Comparison of ENCODE assay signal across 16 cellular contexts in genomic region chr7:152313217-152313616, GRCh38.
DNase-seq lines count a peak whose midpoint lies in the region; ATAC-seq, FAIRE-seq and TF ChIP-seq lines count a peak whose summit lies in the region.
"Had no signal": no experiment of that assay in that cellular context is flagged by ENCODE, and none has a peak within 500 bp of the region (broad histone marks: within the 10 kb centered on the region; RNA-seq: fewer than 3 reads in every experiment).

No MANE protein-coding gene starts in this region.

- in situ Hi-C loops in gastrocnemius medialis (cut with MboI; ENCODE audit: low sequenced_read_pairs in 4 of 4): no loop called here

- CTCF ChIA-PET in SK-N-SH (lab: Yijun Ruan, JAX): interaction anchor here (0.6 to 3.5 kb wide), 11 partner anchors 10 to 394 kb away, joined by 3 to 15 read pairs (median 5); no protein-coding TSS in a partner anchor
- CTCF ChIA-PET in endothelial cell of umbilical vein (lab: Charles Lee): interaction anchor here (1.2 to 3.5 kb wide), 4 partner anchors 22 to 393 kb away, joined by 3 to 11 read pairs (median 6); no protein-coding TSS in a partner anchor

- dilution Hi-C loops in endothelial cell of umbilical vein (cut with MboI; ENCODE audit: extremely low pct_ligation_motif_present, low sequenced_read_pairs): no loop called here

- H3K9me3 ChIP-seq in SK-N-SH: no peaks in the 10 kb centered on the region
- no peaks in the 10 kb centered on the region for H3K9me3 ChIP-seq in Loucy (ENCODE audit: insufficient read depth, low read depth, low read length)
- H3K9me3 ChIP-seq in endothelial cell of umbilical vein (replicated peaks; ENCODE audit: control insufficient read depth, insufficient read depth, low read length): no peaks in the 10 kb centered on the region
- no peaks in the 10 kb centered on the region for H3K9me3 ChIP-seq in gastrocnemius medialis
- H3K9me3 ChIP-seq: stomach had no signal

- H3K4me2 ChIP-seq in SK-N-SH: peak overlapping the region; percentile 11
- H3K4me2 ChIP-seq in Loucy (ENCODE audit: low read depth, low read length, poor library complexity, severe bottlenecking): peak overlapping the region; percentile 10
- H3K4me2 ChIP-seq in endothelial cell of umbilical vein (ENCODE audit: insufficient read depth, low read length): peak overlapping the region; percentile 80

- H4K20me1 ChIP-seq in SK-N-SH (ENCODE audit: insufficient read depth): no peaks in the 10 kb centered on the region
- no peaks in the 10 kb centered on the region for H4K20me1 ChIP-seq in Loucy (ENCODE audit: insufficient read depth, low read length, poor library complexity, severe bottlenecking)
- H4K20me1 ChIP-seq in endothelial cell of umbilical vein (replicated peaks; ENCODE audit: control insufficient read depth, extremely low read depth, insufficient read depth, low read length): no peaks in the 10 kb centered on the region

- peaks cover 4 to 28% of the 10 kb centered on the region in 2 experiments for H3K36me3 ChIP-seq in SK-N-SH (replicated peaks in 1 of 2; ENCODE audit: control insufficient read depth in 1 of 2, insufficient read depth in 2 of 2, low read length in 1 of 2)
- peaks cover 35% of the 10 kb centered on the region for H3K36me3 ChIP-seq in Loucy (ENCODE audit: insufficient read depth, low read length)
- peaks cover 0 to 4% of the 10 kb centered on the region in 2 experiments for H3K36me3 ChIP-seq in endothelial cell of umbilical vein (ENCODE audit: control insufficient read depth in 2 of 2, extremely low read depth in 1 of 2, insufficient read depth in 2 of 2, low read length in 2 of 2)
- peaks cover 0 to 17% of the 10 kb centered on the region in 2 donors for H3K36me3 ChIP-seq in gastrocnemius medialis

- no TSS peak for BruUV-seq in endothelial cell of umbilical vein (replicated peaks; lab: Mats Ljungman, UMichigan)

- H3K27me3 ChIP-seq in SK-N-SH (ENCODE audit: insufficient read depth) (no peaks in the 10 kb centered on the region), Loucy (ENCODE audit: insufficient read depth, low read length, poor library complexity, severe bottlenecking) (no peaks in the 10 kb centered on the region), endothelial cell of umbilical vein (ENCODE audit: control insufficient read depth in 2 of 2, insufficient read depth in 2 of 2, low read length in 2 of 2) (no peaks in the 10 kb centered on the region), gastrocnemius medialis (no peaks in the 10 kb centered on the region)
- H3K27me3 ChIP-seq: cardiac muscle cell, stomach had no signal

- peak overlapping the region in 1 of 2 experiments; percentile 48; a peak in 1 of 4 replicates for H3K27ac ChIP-seq in SK-N-SH (ENCODE audit: low read depth in 2 of 2, low read length in 1 of 2)
- no peak overlapping the region for H3K27ac ChIP-seq in endothelial cell of umbilical vein (ENCODE audit: insufficient read depth, low read depth, low read length)
- peak overlapping the region in 3 of 4 donors; percentile 6 to 60 (median 38) for H3K27ac ChIP-seq in gastrocnemius medialis

- POLR2A ChIA-PET in SK-N-SH (lab: Yijun Ruan, JAX): no interaction called here
- POLR2A ChIA-PET in endothelial cell of umbilical vein (lab: Charles Lee): no interaction called here

- ATAC-seq in SK-N-SH treated with all-trans-retinoic acid at 6 μM for 48 hours: no peak
- no peak for ATAC-seq in gastrocnemius medialis

- H3K4me1 ChIP-seq in SK-N-SH (ENCODE audit: control insufficient read depth in 1 of 2, insufficient read depth in 2 of 2, low read depth in 1 of 2, low read length in 1 of 2) (peaks cover 0 to 15% of the 10 kb centered on the region in 2 experiments; a peak in 2 of 4 replicates), Loucy (ENCODE audit: insufficient read depth, low read length, poor library complexity, severe bottlenecking) (peaks cover 8% of the 10 kb centered on the region), endothelial cell of umbilical vein (ENCODE audit: control insufficient read depth, extremely low read depth, insufficient read depth, low read length) (peaks cover 12% of the 10 kb centered on the region), gastrocnemius medialis (peaks cover 48 to 54% of the 10 kb centered on the region in 2 donors)

- no peak for TF ChIP-seq RAD21 in SK-N-SH (IDR thresholded peaks at IDR 0.05; ENCODE audit: low read length)

- DNase-seq in SK-N-SH: no peak
- no peak for DNase-seq in endothelial cell of umbilical vein (ENCODE audit: low read depth, low spot score)
- no peak for DNase-seq in gastrocnemius medialis
- no peak for DNase-seq in NCI-H774 (lab: John Stamatoyannopoulos, UW)
- no peak for DNase-seq in frontal cortex (ENCODE audit: low spot score in 2 of 2)
- no peak for DNase-seq in kidney tubule cell (ENCODE audit: low spot score)
- DNase-seq: activated CD4-positive, CD25-positive, alpha-beta regulatory T cell treated with anti-CD3 and anti-CD28 coated beads, Interleukin-2, amount 50 U/mL, for 72 hours; activated CD8-positive, alpha-beta T cell treated with anti-CD3 and anti-CD28 coated beads for 36 hours; NCI-H526 treated with DMSO at 0.1 percent for 48 hours; retina; stimulated activated CD4-positive, alpha-beta T cell treated with anti-CD3 and anti-CD28 coated beads, Interleukin-12 subunit alpha, Interleukin-12 subunit beta, amount 100 ng/mL, for 4 hours; stomach; trophoblast cell had no signal

- H3K9me1 ChIP-seq in endothelial cell of umbilical vein (replicated peaks; ENCODE audit: control insufficient read depth, extremely low read depth, insufficient read depth, low read length): no peaks in the 10 kb centered on the region

- TF ChIP-seq POLR2A in endothelial cell of umbilical vein (IDR thresholded peaks at IDR 0.05; ENCODE audit: low read depth, low read length) (no peak), gastrocnemius medialis (IDR thresholded peaks at IDR 0.05) (no peak)

- H3F3A ChIP-seq in SK-N-SH (replicated peaks; ENCODE audit: insufficient read depth) (peaks cover 15% of the 10 kb centered on the region), Loucy (ENCODE audit: low read depth) (no peaks in the 10 kb centered on the region; the same call in 1 of the 2 replicates)

- no peak for TF ChIP-seq EP300 in SK-N-SH (IDR thresholded peaks at IDR 0.05; ENCODE audit: borderline replicate concordance in 1 of 2, low read depth in 1 of 2, low read length in 1 of 2)

- FAIRE-seq in endothelial cell of umbilical vein (lab: Jason Lieb, UNC) (no peak), frontal cortex (lab: Jason Lieb, UNC) (no peak)

- TF ChIP-seq CTCF in SK-N-SH (IDR thresholded peaks at IDR 0.05) (no peak), Loucy (conservative IDR thresholded peaks at IDR 0.05; ENCODE audit: low read length) (no peak), endothelial cell of umbilical vein (IDR thresholded peaks at IDR 0.05; ENCODE audit: extremely low read depth in 1 of 2, insufficient read depth in 1 of 2, low read depth in 1 of 2, low read length in 2 of 2) (no peak), gastrocnemius medialis (IDR thresholded peaks at IDR 0.05 in 4 of 5, conservative IDR thresholded peaks at IDR 0.05 in 1 of 5) (no peak)

- no peak overlapping the region for H3K4me3 ChIP-seq in SK-N-SH (ENCODE audit: low read depth in 2 of 2, low read length in 1 of 2)
- H3K4me3 ChIP-seq in Loucy (ENCODE audit: low read length, poor library complexity, severe bottlenecking): no peak overlapping the region
- H3K4me3 ChIP-seq in endothelial cell of umbilical vein (replicated peaks in 1 of 3; ENCODE audit: insufficient read depth in 1 of 3, low read depth in 1 of 3, low read length in 3 of 3): no peak overlapping the region
- H3K4me3 ChIP-seq in gastrocnemius medialis: no peak overlapping the region
- H3K4me3 ChIP-seq: cardiac muscle cell had no signal

- intact Hi-C loops in endothelial cell of umbilical vein (cut with micrococcal nuclease) (no loop called here), gastrocnemius medialis (cut with DNase I; ENCODE audit: low total_unique reads) (no loop called here)

- H3K79me2 ChIP-seq in SK-N-SH (ENCODE audit: insufficient read depth): peaks cover 43% of the 10 kb centered on the region
- peaks cover 21% of the 10 kb centered on the region; the same call in 1 of the 2 replicates for H3K79me2 ChIP-seq in Loucy (ENCODE audit: insufficient read depth, low read length)
- H3K79me2 ChIP-seq in endothelial cell of umbilical vein (ENCODE audit: control insufficient read depth, insufficient read depth, low read length): peaks cover 9% of the 10 kb centered on the region

- H2AFZ ChIP-seq in SK-N-SH (ENCODE audit: low read depth) (no peak overlapping the region), Loucy (ENCODE audit: low read length) (no peak overlapping the region), endothelial cell of umbilical vein (ENCODE audit: low read depth, low read length) (no peak overlapping the region)

- H3K9ac ChIP-seq in SK-N-SH (no peak overlapping the region), Loucy (ENCODE audit: low read depth, low read length, poor library complexity, severe bottlenecking) (no peak overlapping the region), endothelial cell of umbilical vein (replicated peaks; ENCODE audit: extremely low read depth, insufficient read depth, low read length) (no peak overlapping the region)

- H3K9me2 ChIP-seq in SK-N-SH (no peaks in the 10 kb centered on the region), Loucy (replicated peaks; ENCODE audit: low read depth, low read length) (no peaks in the 10 kb centered on the region)

TF ChIP-seq in SK-N-SH, 30 proteins besides CTCF, POLR2A, EP300 and RAD21 (continues in another document):
- no peak for TF ChIP-seq NFIC (IDR thresholded peaks at IDR 0.05; ENCODE audit: borderline replicate concordance)
- no peak for TF ChIP-seq FOXJ3 (CRISPR knock-in tag; IDR thresholded peaks at IDR 0.05)
- TF ChIP-seq RXRA (IDR thresholded peaks at IDR 0.05; ENCODE audit: borderline replicate concordance, low read depth): no peak
- no peak for TF ChIP-seq FOSL2 (IDR thresholded peaks at IDR 0.05; ENCODE audit: borderline replicate concordance, low read depth)
- TF ChIP-seq MEF2A (IDR thresholded peaks at IDR 0.05; ENCODE audit: borderline replicate concordance, low read depth): no peak

TF ChIP-seq in SK-N-SH treated with all-trans-retinoic acid at 6 μM for 48 hours, 23 proteins besides CTCF, POLR2A, EP300 and RAD21 (continues in another document):
- no peak for TF ChIP-seq GLIS3 (CRISPR knock-in tag; IDR thresholded peaks at IDR 0.05)
- TF ChIP-seq ZNF70 (CRISPR knock-in tag; IDR thresholded peaks at IDR 0.05): no peak
- no peak for TF ChIP-seq SNAI2 (CRISPR knock-in tag; IDR thresholded peaks at IDR 0.05)

TF ChIP-seq in endothelial cell of umbilical vein, 7 proteins besides CTCF, POLR2A, EP300 and RAD21:
- TF ChIP-seq FOS (IDR thresholded peaks at IDR 0.05; ENCODE audit: borderline replicate concordance, insufficient read depth, low read length): peak; percentile 8
- TF ChIP-seq GATA2 (IDR thresholded peaks at IDR 0.05; ENCODE audit: insufficient read depth, insufficient read length, low read depth, low read length): no peak

Comparison
In these comparisons a context has a peak if more than half of its experiments do, and no peak if none do; other contexts are left out.
1. H3K4me2 ChIP-seq: peak in every context shown above with its lines; median percentile 80 in endothelial cell of umbilical vein; 11 in SK-N-SH; 10 in Loucy.